Comparison of ENCODE assay signal across 8 cellular contexts in genomic region chr4:121277194-121278105, GRCh38.
DNase-seq lines count a peak whose midpoint lies in the region; ATAC-seq, FAIRE-seq and TF ChIP-seq lines count a peak whose summit lies in the region.

No MANE protein-coding gene starts in this region.

- TF ChIP-seq CTCF in bronchial epithelial cell (IDR thresholded peaks at IDR 0.05; ENCODE audit: insufficient read depth, low read length, severe bottlenecking) = peak; percentile 41

- H3K36me3 ChIP-seq in bronchial epithelial cell (ENCODE audit: control insufficient read depth, insufficient read depth, low read length) = no peaks in the 10 kb centered on the region

- FAIRE-seq in bronchial epithelial cell (lab: Jason Lieb, UNC) = no peak

- no peaks in the 10 kb centered on the region for H3K27me3 ChIP-seq in bronchial epithelial cell (ENCODE audit: control insufficient read depth, insufficient read depth, low read length)

- DNase-seq in ACHN = peak; percentile 55
- peak; percentile 15 for DNase-seq in bronchial epithelial cell (ENCODE audit: low read depth)
- no peak for DNase-seq in G401 (ENCODE audit: low spot score)
- no peak for DNase-seq in hippocampal formation (lab: John Stamatoyannopoulos, UW)
- no peak for DNase-seq in NCI-H1436 treated with DMSO at 0.1 percent for 48 hours (lab: John Stamatoyannopoulos, UW)

- no peak overlapping the region for H3K4me3 ChIP-seq in bronchial epithelial cell (ENCODE audit: low read depth, low read length)

- in situ Hi-C loops in ACHN (cut with HindIII; ENCODE audit: low pct_ligation_motif_present, low pct_unique_long_range_greater_than_20kb, low sequenced_read_pairs) = no loop called here
- in situ Hi-C loops in G401 (cut with HindIII; ENCODE audit: low sequenced_read_pairs) = no loop called here

- ATAC-seq in GM19043 (IDR thresholded peaks at IDR 0.05; ENCODE audit: low read depth, unreplicated experiment) = peak; percentile 38
- ATAC-seq in HG03469 (IDR thresholded peaks at IDR 0.05; ENCODE audit: unreplicated experiment) = peak; percentile 29
- ATAC-seq in HG03280 (IDR thresholded peaks at IDR 0.05; ENCODE audit: unreplicated experiment) = no peak

Comparison
In these comparisons a context has a peak if more than half of its experiments do, and no peak if none do; other contexts are left out.
1. DNase-seq: peak in ACHN (single experiment) and bronchial epithelial cell (single experiment); none in G401 (single experiment), hippocampal formation (0 of 2) and NCI-H1436 treated with DMSO at 0.1 percent for 48 hours (single experiment).